21 cellular contexts compared by ENCODE assay signal in genomic region chr9:36948051-36948450, GRCh38.
"Had no signal": no experiment of that assay in that cellular context is flagged by ENCODE, and none has a peak within 500 bp of the region (broad histone marks: within the 10 kb centered on the region; RNA-seq: fewer than 3 reads in every experiment).

No MANE protein-coding gene starts in this region.

- H3K4me3 Mint-ChIP-seq: activated naive CD4-positive, alpha-beta T cell treated with anti-CD3 and anti-CD28 coated beads, Interleukin-2, amount 10 ng/mL, durations not matched to agents 7 days and 5 days; dendritic cell treated with granulocyte-macrophage colony-stimulating factor and Interleukin-4, amounts not matched to agents 40 ng/mL and 50 ng/mL, for 4 days; natural killer cell treated with Interleukin-12 subunit alpha and Interleukin-12 subunit beta and Interleukin-15 and Interleukin-18, amount 100 ng/mL, for 72 hours; stimulated activated effector memory CD8-positive, alpha-beta T cell treated with anti-CD3 and anti-CD28 coated beads, Interleukin-12 subunit alpha, Interleukin-12 subunit beta, amount 100 ng/mL, for 72 hours; T-helper 2 cell treated with Interferon-gamma antibody and Interleukin-4, amounts not matched to agents 5 μg/mL and 100 μg/mL, for 36 hours had no signal

- H3K27me3 ChIP-seq: pancreas, right lobe of liver, vagina had no signal

- H3K27ac Mint-ChIP-seq: activated naive CD4-positive, alpha-beta T cell treated with anti-CD3 and anti-CD28 coated beads, Interleukin-2, amount 10 ng/mL, durations not matched to agents 7 days and 5 days; dendritic cell treated with granulocyte-macrophage colony-stimulating factor and Interleukin-4, amounts not matched to agents 40 ng/mL and 50 ng/mL, for 4 days; natural killer cell treated with Interleukin-12 subunit alpha and Interleukin-12 subunit beta and Interleukin-15 and Interleukin-18, amount 100 ng/mL, for 72 hours; stimulated activated effector memory CD8-positive, alpha-beta T cell treated with anti-CD3 and anti-CD28 coated beads, Interleukin-12 subunit alpha, Interleukin-12 subunit beta, amount 100 ng/mL, for 72 hours; T-helper 2 cell treated with Interferon-gamma antibody and Interleukin-4, amounts not matched to agents 5 μg/mL and 100 μg/mL, for 36 hours had no signal

- H3K36me3 ChIP-seq: pancreas, right lobe of liver, vagina had no signal

- ATAC-seq: foreskin keratinocyte; left lobe of liver; natural killer cell treated with Interleukin-12 subunit alpha and Interleukin-12 subunit beta and Interleukin-15 and Interleukin-18, amount 100 ng/mL, for 72 hours; pancreas; right lobe of liver; stimulated activated effector memory CD8-positive, alpha-beta T cell treated with anti-CD3 and anti-CD28 coated beads, Interleukin-12 subunit alpha, Interleukin-12 subunit beta, amount 100 ng/mL, for 72 hours had no signal

- DNase-seq: activated CD8-positive, alpha-beta memory T cell treated with anti-CD3 and anti-CD28 coated beads for 24 hours; activated naive CD4-positive, alpha-beta T cell treated with anti-CD3 and anti-CD28 coated beads, Interleukin-2, amount 10 ng/mL, durations not matched to agents 7 days and 5 days; activated T-cell treated with anti-CD3 and anti-CD28 coated beads, Interleukin-2, amount 50 U/mL, for 48 hours; amygdala; effector CD4-positive, alpha-beta T cell; erythroblast; foreskin keratinocyte; midbrain; pancreas; small intestine; stimulated activated CD4-positive, alpha-beta T cell treated with anti-CD3 and anti-CD28 coated beads, Interleukin-2, amount 100 ng/mL, for 24 hours; trophoblast cell; WERI-Rb-1 had no signal

- H3K27ac ChIP-seq: foreskin keratinocyte, pancreas, right lobe of liver, vagina, WERI-Rb-1 had no signal

- H3K9me3 Mint-ChIP-seq: activated naive CD4-positive, alpha-beta T cell treated with anti-CD3 and anti-CD28 coated beads, Interleukin-2, amount 10 ng/mL, durations not matched to agents 7 days and 5 days; dendritic cell treated with granulocyte-macrophage colony-stimulating factor and Interleukin-4, amounts not matched to agents 40 ng/mL and 50 ng/mL, for 4 days; natural killer cell treated with Interleukin-12 subunit alpha and Interleukin-12 subunit beta and Interleukin-15 and Interleukin-18, amount 100 ng/mL, for 72 hours; stimulated activated effector memory CD8-positive, alpha-beta T cell treated with anti-CD3 and anti-CD28 coated beads, Interleukin-12 subunit alpha, Interleukin-12 subunit beta, amount 100 ng/mL, for 72 hours; T-helper 2 cell treated with Interferon-gamma antibody and Interleukin-4, amounts not matched to agents 5 μg/mL and 100 μg/mL, for 36 hours had no signal

- H3K4me1 ChIP-seq: foreskin keratinocyte, pancreas, right lobe of liver, vagina had no signal

- H3K36me3 Mint-ChIP-seq: activated naive CD4-positive, alpha-beta T cell treated with anti-CD3 and anti-CD28 coated beads, Interleukin-2, amount 10 ng/mL, durations not matched to agents 7 days and 5 days; natural killer cell treated with Interleukin-12 subunit alpha and Interleukin-12 subunit beta and Interleukin-15 and Interleukin-18, amount 100 ng/mL, for 72 hours had no signal

- H3K4me1 Mint-ChIP-seq: activated naive CD4-positive, alpha-beta T cell treated with anti-CD3 and anti-CD28 coated beads, Interleukin-2, amount 10 ng/mL, durations not matched to agents 7 days and 5 days; stimulated activated effector memory CD8-positive, alpha-beta T cell treated with anti-CD3 and anti-CD28 coated beads, Interleukin-12 subunit alpha, Interleukin-12 subunit beta, amount 100 ng/mL, for 72 hours had no signal

- H3K4me3 ChIP-seq: lung, pancreas, right lobe of liver, vagina had no signal

- H3K9me3 ChIP-seq: pancreas, right lobe of liver, vagina had no signal
